Comparison of ENCODE assay signal across 12 cellular contexts in the genomic region with DNA sequence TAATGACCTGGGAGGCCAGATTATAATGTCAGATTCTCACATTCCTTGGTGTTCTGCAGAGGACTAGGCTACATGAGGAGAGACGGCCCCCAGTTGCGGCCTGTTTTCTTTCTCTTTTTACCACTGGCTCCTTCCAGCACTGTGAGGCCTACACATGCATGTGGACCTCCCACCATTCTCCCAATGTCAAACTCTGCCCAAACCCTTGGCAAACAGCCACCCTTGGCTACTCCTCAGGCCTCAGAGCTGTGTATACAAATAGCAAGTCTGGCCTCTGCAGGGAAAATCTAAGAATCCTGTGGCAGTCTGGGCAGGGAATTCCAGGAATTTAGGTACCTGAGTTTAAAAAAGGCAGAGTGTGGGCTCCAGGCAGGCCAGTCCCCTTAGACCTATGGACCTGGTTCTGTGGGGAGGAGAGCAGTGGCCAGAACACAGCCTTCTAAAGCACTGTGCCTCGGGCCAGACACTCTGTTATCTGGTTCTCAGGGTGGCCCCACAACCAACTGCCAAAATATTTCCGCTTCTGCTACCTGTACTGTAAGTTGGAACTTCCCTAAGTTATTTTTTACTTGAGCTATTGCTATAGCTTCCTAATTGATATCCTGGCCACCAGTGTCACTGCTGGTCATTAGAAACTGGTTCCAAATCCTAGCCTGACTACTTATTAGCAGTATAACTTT. TPM values are rescaled to one million over a fixed set of nuclear protein-coding genes. Genes with fewer than 3 reads are reported as not detected.
DNase-seq lines count a peak whose midpoint lies in the region; ATAC-seq and TF ChIP-seq lines count a peak whose summit lies in the region.
"Had no signal": no experiment of that assay in that cellular context is flagged by ENCODE, and none has a peak within 500 bp of the region (broad histone marks: within the 10 kb centered on the region; RNA-seq: fewer than 3 reads in every experiment).

No MANE protein-coding gene starts in this region.

- CTCF ChIA-PET in activated CD8-positive, alpha-beta T cell treated with anti-CD3 and anti-CD28 coated beads for 36 hours (lab: Charles Lee), result no interaction called here

- H3K4me3 Mint-ChIP-seq in activated CD8-positive, alpha-beta T cell treated with anti-CD3 and anti-CD28 coated beads for 36 hours, result no peak overlapping the region
- no peak overlapping the region for H3K4me3 Mint-ChIP-seq in activated T-helper 2 cell treated with anti-CD3 and anti-CD28 coated beads, Interferon-gamma antibody, Interleukin-2, Interleukin-4, amounts not matched to agents 10 μg/mL and 5 μg/mL and 100 μg/mL, durations not matched to agents 14 hours and 24 hours and 36 hours (ENCODE audit: low read depth)
- H3K4me3 Mint-ChIP-seq: activated T-helper 17 cell treated with anti-CD3 and anti-CD28 coated beads, Interleukin-2, amount 50 U/mL, for 72 hours; T-helper 2 cell treated with Interferon-gamma antibody and Interleukin-4, amounts not matched to agents 5 μg/mL and 100 μg/mL, for 36 hours had no signal

- POLR2A ChIA-PET in activated CD8-positive, alpha-beta T cell treated with anti-CD3 and anti-CD28 coated beads for 36 hours (lab: Charles Lee), result no interaction called here

- TF ChIP-seq CTCF in activated CD8-positive, alpha-beta T cell treated with anti-CD3 and anti-CD28 coated beads for 36 hours (IDR thresholded peaks at IDR 0.05), result no peak

- no peaks in the 10 kb centered on the region for H3K36me3 Mint-ChIP-seq in activated CD8-positive, alpha-beta T cell treated with anti-CD3 and anti-CD28 coated beads for 36 hours (ENCODE audit: low read depth)
- no peaks in the 10 kb centered on the region for H3K36me3 Mint-ChIP-seq in activated T-helper 2 cell treated with anti-CD3 and anti-CD28 coated beads, Interferon-gamma antibody, Interleukin-2, Interleukin-4, amounts not matched to agents 10 μg/mL and 5 μg/mL and 100 μg/mL, durations not matched to agents 14 hours and 24 hours and 36 hours (ENCODE audit: low read depth)

- H3K9me3 Mint-ChIP-seq in activated CD8-positive, alpha-beta T cell treated with anti-CD3 and anti-CD28 coated beads for 36 hours, result no peaks in the 10 kb centered on the region
- no peaks in the 10 kb centered on the region for H3K9me3 Mint-ChIP-seq in activated T-helper 2 cell treated with anti-CD3 and anti-CD28 coated beads, Interferon-gamma antibody, Interleukin-2, Interleukin-4, amounts not matched to agents 10 μg/mL and 5 μg/mL and 100 μg/mL, durations not matched to agents 14 hours and 24 hours and 36 hours
- H3K9me3 Mint-ChIP-seq: activated T-helper 17 cell treated with anti-CD3 and anti-CD28 coated beads, Interleukin-2, amount 50 U/mL, for 72 hours; T-helper 2 cell treated with Interferon-gamma antibody and Interleukin-4, amounts not matched to agents 5 μg/mL and 100 μg/mL, for 36 hours had no signal

- peak; percentile 75 for DNase-seq in amniotic epithelial cell (ENCODE audit: low read depth)
- DNase-seq in globus pallidus (ENCODE audit: low spot score), result peak; percentile 31
- DNase-seq in putamen (ENCODE audit: low spot score), result peak; percentile 35
- no peak for DNase-seq in activated CD8-positive, alpha-beta memory T cell treated with anti-CD3 and anti-CD28 coated beads for 24 hours
- DNase-seq in activated CD8-positive, alpha-beta T cell treated with anti-CD3 and anti-CD28 coated beads for 36 hours, result no peak
- DNase-seq in NCI-H748 (lab: John Stamatoyannopoulos, UW; ENCODE audit: unreplicated experiment), result no peak
- no peak for DNase-seq in activated T-helper 2 cell treated with anti-CD3 and anti-CD28 coated beads, Interferon-gamma antibody, Interleukin-2, Interleukin-4, amounts not matched to agents 10 μg/mL and 5 μg/mL and 100 μg/mL, durations not matched to agents 14 hours and 24 hours and 36 hours (ENCODE audit: low spot score)
- DNase-seq: activated CD4-positive, alpha-beta T cell treated with anti-CD3 and anti-CD28 coated beads, Interleukin-2, amount 50 U/mL, for 4 hours; GDM1 had no signal

- H3K27me3 Mint-ChIP-seq in activated CD8-positive, alpha-beta T cell treated with anti-CD3 and anti-CD28 coated beads for 36 hours, result peaks cover 7% of the 10 kb centered on the region
- peaks cover 7% of the 10 kb centered on the region for H3K27me3 Mint-ChIP-seq in activated T-helper 2 cell treated with anti-CD3 and anti-CD28 coated beads, Interferon-gamma antibody, Interleukin-2, Interleukin-4, amounts not matched to agents 10 μg/mL and 5 μg/mL and 100 μg/mL, durations not matched to agents 14 hours and 24 hours and 36 hours (ENCODE audit: low read depth)

- peak; percentile 57 for ATAC-seq in GM18868 (IDR thresholded peaks at IDR 0.05; ENCODE audit: unreplicated experiment)
- ATAC-seq in activated CD8-positive, alpha-beta T cell treated with anti-CD3 and anti-CD28 coated beads for 36 hours, result no peak
- ATAC-seq: activated T-helper 17 cell treated with anti-CD3 and anti-CD28 coated beads, Interleukin-2, amount 50 U/mL, for 72 hours had no signal

- peaks cover 4% of the 10 kb centered on the region for H3K4me1 Mint-ChIP-seq in activated CD8-positive, alpha-beta T cell treated with anti-CD3 and anti-CD28 coated beads for 36 hours (ENCODE audit: low read depth)
- H3K4me1 Mint-ChIP-seq in activated T-helper 2 cell treated with anti-CD3 and anti-CD28 coated beads, Interferon-gamma antibody, Interleukin-2, Interleukin-4, amounts not matched to agents 10 μg/mL and 5 μg/mL and 100 μg/mL, durations not matched to agents 14 hours and 24 hours and 36 hours (ENCODE audit: low read depth), result peaks cover 4% of the 10 kb centered on the region
- H3K4me1 Mint-ChIP-seq: activated T-helper 17 cell treated with anti-CD3 and anti-CD28 coated beads, Interleukin-2, amount 50 U/mL, for 72 hours had no signal

- no peak overlapping the region for H3K27ac Mint-ChIP-seq in activated CD8-positive, alpha-beta T cell treated with anti-CD3 and anti-CD28 coated beads for 36 hours
- H3K27ac Mint-ChIP-seq in activated T-helper 2 cell treated with anti-CD3 and anti-CD28 coated beads, Interferon-gamma antibody, Interleukin-2, Interleukin-4, amounts not matched to agents 10 μg/mL and 5 μg/mL and 100 μg/mL, durations not matched to agents 14 hours and 24 hours and 36 hours, result no peak overlapping the region
- H3K27ac Mint-ChIP-seq: activated T-helper 17 cell treated with anti-CD3 and anti-CD28 coated beads, Interleukin-2, amount 50 U/mL, for 72 hours; T-helper 2 cell treated with Interferon-gamma antibody and Interleukin-4, amounts not matched to agents 5 μg/mL and 100 μg/mL, for 36 hours had no signal

- intact Hi-C loops in activated CD8-positive, alpha-beta T cell treated with anti-CD3 and anti-CD28 coated beads for 36 hours (cut with micrococcal nuclease), result no loop called here
- intact Hi-C loops in activated T-helper 2 cell treated with anti-CD3 and anti-CD28 coated beads, Interferon-gamma antibody, Interleukin-2, Interleukin-4, amounts not matched to agents 10 μg/mL and 5 μg/mL and 100 μg/mL, durations not matched to agents 14 hours and 24 hours and 36 hours (cut with micrococcal nuclease), result no loop called here

RNA-seq across cellular contexts. Expression of gene NEDD1, which starts 19.9 kb away (rescaled TPM):
- total RNA-seq in activated CD8-positive, alpha-beta T cell treated with anti-CD3 and anti-CD28 coated beads for 36 hours, result 10 to 100 TPM; 49.5 to 54.1 TPM
- total RNA-seq in activated T-helper 2 cell treated with anti-CD3 and anti-CD28 coated beads, Interferon-gamma antibody, Interleukin-2, Interleukin-4, amounts not matched to agents 10 μg/mL and 5 μg/mL and 100 μg/mL, durations not matched to agents 14 hours and 24 hours and 36 hours, result 53.7 and 54.2 TPM in 2 replicates

Comparison
In these comparisons a context has a peak if more than half of its experiments do, and no peak if none do; other contexts are left out.
1. DNase-seq: peak in amniotic epithelial cell (single experiment), globus pallidus (single experiment) and putamen (single experiment); none in activated CD8-positive, alpha-beta memory T cell treated with anti-CD3 and anti-CD28 coated beads for 24 hours (single experiment), activated CD8-positive, alpha-beta T cell treated with anti-CD3 and anti-CD28 coated beads for 36 hours (single experiment), NCI-H748 (single experiment) and activated T-helper 2 cell treated with anti-CD3 and anti-CD28 coated beads, Interferon-gamma antibody, Interleukin-2, Interleukin-4, amounts not matched to agents 10 μg/mL and 5 μg/mL and 100 μg/mL, durations not matched to agents 14 hours and 24 hours and 36 hours (single experiment).